ENCODE assay signal across 1 cellular context in genomic region chr1:19347538-19348177, GRCh38.
TF ChIP-seq lines count a peak whose summit lies in the region.

No MANE protein-coding gene starts in this region.

TF ChIP-seq in K562, 482 proteins besides CTCF, POLR2A, EP300 and RAD21 (continues in another document):
- TF ChIP-seq, protein P1, sequence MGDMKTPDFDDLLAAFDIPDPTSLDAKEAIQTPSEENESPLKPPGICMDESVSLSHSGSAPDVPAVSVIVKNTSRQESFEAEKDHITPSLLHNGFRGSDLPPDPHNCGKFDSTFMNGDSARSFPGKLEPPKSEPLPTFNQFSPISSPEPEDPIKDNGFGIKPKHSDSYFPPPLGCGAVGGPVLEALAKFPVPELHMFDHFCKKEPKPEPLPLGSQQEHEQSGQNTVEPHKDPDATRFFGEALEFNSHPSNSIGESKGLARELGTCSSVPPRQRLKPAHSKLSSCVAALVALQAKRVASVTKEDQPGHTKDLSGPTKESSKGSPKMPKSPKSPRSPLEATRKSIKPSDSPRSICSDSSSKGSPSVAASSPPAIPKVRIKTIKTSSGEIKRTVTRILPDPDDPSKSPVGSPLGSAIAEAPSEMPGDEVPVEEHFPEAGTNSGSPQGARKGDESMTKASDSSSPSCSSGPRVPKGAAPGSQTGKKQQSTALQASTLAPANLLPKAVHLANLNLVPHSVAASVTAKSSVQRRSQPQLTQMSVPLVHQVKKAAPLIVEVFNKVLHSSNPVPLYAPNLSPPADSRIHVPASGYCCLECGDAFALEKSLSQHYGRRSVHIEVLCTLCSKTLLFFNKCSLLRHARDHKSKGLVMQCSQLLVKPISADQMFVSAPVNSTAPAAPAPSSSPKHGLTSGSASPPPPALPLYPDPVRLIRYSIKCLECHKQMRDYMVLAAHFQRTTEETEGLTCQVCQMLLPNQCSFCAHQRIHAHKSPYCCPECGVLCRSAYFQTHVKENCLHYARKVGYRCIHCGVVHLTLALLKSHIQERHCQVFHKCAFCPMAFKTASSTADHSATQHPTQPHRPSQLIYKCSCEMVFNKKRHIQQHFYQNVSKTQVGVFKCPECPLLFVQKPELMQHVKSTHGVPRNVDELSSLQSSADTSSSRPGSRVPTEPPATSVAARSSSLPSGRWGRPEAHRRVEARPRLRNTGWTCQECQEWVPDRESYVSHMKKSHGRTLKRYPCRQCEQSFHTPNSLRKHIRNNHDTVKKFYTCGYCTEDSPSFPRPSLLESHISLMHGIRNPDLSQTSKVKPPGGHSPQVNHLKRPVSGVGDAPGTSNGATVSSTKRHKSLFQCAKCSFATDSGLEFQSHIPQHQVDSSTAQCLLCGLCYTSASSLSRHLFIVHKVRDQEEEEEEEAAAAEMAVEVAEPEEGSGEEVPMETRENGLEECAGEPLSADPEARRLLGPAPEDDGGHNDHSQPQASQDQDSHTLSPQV (IDR thresholded peaks at IDR 0.05) = no peak
- TF ChIP-seq C11orf30 (IDR thresholded peaks at IDR 0.05; ENCODE audit: low read depth) (peak; percentile 46; the same call in 1 of the 2 replicates), TRIM24 (IDR thresholded peaks at IDR 0.05) (no peak), TSHZ1 (CRISPR knock-in tag; IDR thresholded peaks at IDR 0.05) (no peak), ETV6 (IDR thresholded peaks at IDR 0.05; ENCODE audit: borderline replicate concordance in 1 of 2, low read depth in 2 of 2, low read length in 1 of 2) (no peak), ETV6 (CRISPR knock-in tag; IDR thresholded peaks at IDR 0.05; ENCODE audit: borderline replicate concordance) (no peak), ZKSCAN8 (CRISPR knock-in tag; IDR thresholded peaks at IDR 0.05) (no peak), GABPB1 (CRISPR knock-in tag; IDR thresholded peaks at IDR 0.05) (no peak), ZNF77 (CRISPR knock-in tag; IDR thresholded peaks at IDR 0.05) (no peak), ZBED1 (IDR thresholded peaks at IDR 0.05) (no peak), POU5F1 (IDR thresholded peaks at IDR 0.05; ENCODE audit: borderline replicate concordance, low read depth, low read length, partially characterized antibody) (no peak), ZNF436 (CRISPR knock-in tag; IDR thresholded peaks at IDR 0.05) (no peak), MAFG (tag; conservative IDR thresholded peaks at IDR 0.05) (peak; percentile 24; the same call in 1 of the 2 replicates), ZNF707 (CRISPR knock-in tag; conservative IDR thresholded peaks at IDR 0.05) (no peak), MAFF (IDR thresholded peaks at IDR 0.05; ENCODE audit: low read length) (peak; percentile 50; the same call in 1 of the 2 replicates), POLR3A (IDR thresholded peaks at IDR 0.05; ENCODE audit: borderline replicate concordance, extremely low read depth, insufficient read depth, insufficient read length) (no peak), NR1H2 (CRISPR knock-in tag; IDR thresholded peaks at IDR 0.05) (no peak), KAT2B (IDR thresholded peaks at IDR 0.05; ENCODE audit: low read depth, low read length) (no peak), SAFB (IDR thresholded peaks at IDR 0.05; ENCODE audit: borderline replicate concordance, low read depth, low read length) (no peak), PURB (CRISPR knock-in tag; IDR thresholded peaks at IDR 0.05; ENCODE audit: low read depth) (no peak), HDGF (IDR thresholded peaks at IDR 0.05) (no peak), PTTG1 (tag; IDR thresholded peaks at IDR 0.05; ENCODE audit: low read depth) (no peak), ZNF75A (CRISPR knock-in tag; IDR thresholded peaks at IDR 0.05) (no peak), CEBPZ (IDR thresholded peaks at IDR 0.05; ENCODE audit: borderline replicate concordance, low read depth, low read length) (no peak), VEZF1 (CRISPR knock-in tag; IDR thresholded peaks at IDR 0.05) (no peak), IFI16 (CRISPR knock-in tag; IDR thresholded peaks at IDR 0.05) (no peak), ZNF518B (CRISPR knock-in tag; IDR thresholded peaks at IDR 0.05) (no peak), ZFP91 (CRISPR knock-in tag; IDR thresholded peaks at IDR 0.05) (no peak), NR4A1 (CRISPR knock-in tag; IDR thresholded peaks at IDR 0.05) (no peak), NR4A1 (tag; IDR thresholded peaks at IDR 0.05) (no peak), ELF4 (CRISPR knock-in tag; IDR thresholded peaks at IDR 0.05) (no peak), JUNB (CRISPR knock-in tag; conservative IDR thresholded peaks at IDR 0.05) (no peak), CXXC5 (CRISPR knock-in tag; IDR thresholded peaks at IDR 0.05) (no peak)
- TF ChIP-seq, protein P2, sequence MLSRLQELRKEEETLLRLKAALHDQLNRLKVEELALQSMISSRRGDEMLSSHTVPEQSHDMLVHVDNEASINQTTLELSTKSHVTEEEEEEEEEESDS (CRISPR knock-in tag; IDR thresholded peaks at IDR 0.05) = no peak
- TF ChIP-seq, protein P3, sequence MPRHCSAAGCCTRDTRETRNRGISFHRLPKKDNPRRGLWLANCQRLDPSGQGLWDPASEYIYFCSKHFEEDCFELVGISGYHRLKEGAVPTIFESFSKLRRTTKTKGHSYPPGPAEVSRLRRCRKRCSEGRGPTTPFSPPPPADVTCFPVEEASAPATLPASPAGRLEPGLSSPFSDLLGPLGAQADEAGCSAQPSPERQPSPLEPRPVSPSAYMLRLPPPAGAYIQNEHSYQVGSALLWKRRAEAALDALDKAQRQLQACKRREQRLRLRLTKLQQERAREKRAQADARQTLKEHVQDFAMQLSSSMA (CRISPR knock-in tag; IDR thresholded peaks at IDR 0.05) = no peak
- TF ChIP-seq, protein P4, sequence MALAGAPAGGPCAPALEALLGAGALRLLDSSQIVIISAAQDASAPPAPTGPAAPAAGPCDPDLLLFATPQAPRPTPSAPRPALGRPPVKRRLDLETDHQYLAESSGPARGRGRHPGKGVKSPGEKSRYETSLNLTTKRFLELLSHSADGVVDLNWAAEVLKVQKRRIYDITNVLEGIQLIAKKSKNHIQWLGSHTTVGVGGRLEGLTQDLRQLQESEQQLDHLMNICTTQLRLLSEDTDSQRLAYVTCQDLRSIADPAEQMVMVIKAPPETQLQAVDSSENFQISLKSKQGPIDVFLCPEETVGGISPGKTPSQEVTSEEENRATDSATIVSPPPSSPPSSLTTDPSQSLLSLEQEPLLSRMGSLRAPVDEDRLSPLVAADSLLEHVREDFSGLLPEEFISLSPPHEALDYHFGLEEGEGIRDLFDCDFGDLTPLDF (CRISPR knock-in tag; IDR thresholded peaks at IDR 0.05) = no peak
- TF ChIP-seq, protein P5, sequence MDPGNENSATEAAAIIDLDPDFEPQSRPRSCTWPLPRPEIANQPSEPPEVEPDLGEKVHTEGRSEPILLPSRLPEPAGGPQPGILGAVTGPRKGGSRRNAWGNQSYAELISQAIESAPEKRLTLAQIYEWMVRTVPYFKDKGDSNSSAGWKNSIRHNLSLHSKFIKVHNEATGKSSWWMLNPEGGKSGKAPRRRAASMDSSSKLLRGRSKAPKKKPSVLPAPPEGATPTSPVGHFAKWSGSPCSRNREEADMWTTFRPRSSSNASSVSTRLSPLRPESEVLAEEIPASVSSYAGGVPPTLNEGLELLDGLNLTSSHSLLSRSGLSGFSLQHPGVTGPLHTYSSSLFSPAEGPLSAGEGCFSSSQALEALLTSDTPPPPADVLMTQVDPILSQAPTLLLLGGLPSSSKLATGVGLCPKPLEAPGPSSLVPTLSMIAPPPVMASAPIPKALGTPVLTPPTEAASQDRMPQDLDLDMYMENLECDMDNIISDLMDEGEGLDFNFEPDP (CRISPR knock-in tag; IDR thresholded peaks at IDR 0.05) = no peak
- TF ChIP-seq, protein P6, sequence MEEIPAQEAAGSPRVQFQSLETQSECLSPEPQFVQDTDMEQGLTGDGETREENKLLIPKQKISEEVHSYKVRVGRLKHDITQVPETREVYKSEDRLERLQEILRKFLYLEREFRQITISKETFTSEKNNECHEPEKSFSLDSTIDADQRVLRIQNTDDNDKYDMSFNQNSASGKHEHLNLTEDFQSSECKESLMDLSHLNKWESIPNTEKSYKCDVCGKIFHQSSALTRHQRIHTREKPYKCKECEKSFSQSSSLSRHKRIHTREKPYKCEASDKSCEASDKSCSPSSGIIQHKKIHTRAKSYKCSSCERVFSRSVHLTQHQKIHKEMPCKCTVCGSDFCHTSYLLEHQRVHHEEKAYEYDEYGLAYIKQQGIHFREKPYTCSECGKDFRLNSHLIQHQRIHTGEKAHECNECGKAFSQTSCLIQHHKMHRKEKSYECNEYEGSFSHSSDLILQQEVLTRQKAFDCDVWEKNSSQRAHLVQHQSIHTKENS (CRISPR knock-in tag; IDR thresholded peaks at IDR 0.05) = no peak
